8 cellular contexts compared by ENCODE assay signal in the genomic region with DNA sequence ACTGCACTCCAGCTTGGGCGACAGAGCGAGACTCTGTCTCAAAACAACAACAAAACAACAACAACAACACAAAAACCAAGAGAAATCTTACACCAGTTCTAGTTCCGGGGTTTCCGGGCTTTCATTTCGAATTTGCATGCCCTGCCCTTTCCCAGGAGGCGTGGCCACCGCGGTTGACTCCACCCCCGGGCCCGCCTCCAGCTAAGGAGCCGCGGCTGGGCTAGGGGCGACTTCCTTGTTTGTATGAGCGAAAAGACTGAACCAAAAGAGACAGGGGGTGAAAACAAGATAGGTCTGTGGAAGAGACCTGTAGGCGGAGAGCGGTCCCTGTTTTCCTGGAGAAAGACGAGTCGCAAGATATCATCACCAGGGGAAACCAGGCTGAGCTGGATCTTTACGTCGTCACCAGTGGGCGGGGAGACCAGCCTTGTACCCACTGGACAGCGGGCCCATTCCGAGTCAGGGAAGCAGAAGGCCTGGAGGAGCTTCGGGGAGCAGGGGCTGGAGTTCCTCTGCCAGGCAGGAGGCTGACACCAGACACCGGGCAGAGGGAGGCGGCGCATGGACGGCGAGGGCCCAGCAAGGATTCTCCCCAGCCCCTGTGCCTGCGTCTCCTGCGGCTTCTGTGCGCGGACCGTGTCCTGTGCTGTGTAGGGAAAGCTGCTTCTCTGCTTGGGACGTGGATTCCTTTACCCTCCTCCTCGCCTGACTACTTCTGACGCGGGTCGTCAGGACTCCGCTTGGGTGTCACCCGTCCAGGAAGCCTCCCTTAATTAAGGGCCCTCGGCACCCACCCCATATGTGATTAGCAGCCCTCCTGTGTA. TPM values are rescaled to one million over a fixed set of nuclear protein-coding genes. Genes with fewer than 3 reads are reported as not detected.
DNase-seq lines count a peak whose midpoint lies in the region; ATAC-seq, FAIRE-seq and TF ChIP-seq lines count a peak whose summit lies in the region.

No MANE protein-coding gene starts in this region.

- TF ChIP-seq POLR2A in GM19193 (IDR thresholded peaks at IDR 0.05; ENCODE audit: extremely low read depth, insufficient read depth, insufficient read length) (peak; percentile 43), HepG2 (IDR thresholded peaks at IDR 0.05; ENCODE audit: insufficient read depth in 1 of 2, low read depth in 2 of 2, low read length in 2 of 2) (peak; percentile 85 to 96)

- no peaks in the 10 kb centered on the region for H3K9me3 ChIP-seq in HepG2 (ENCODE audit: low read length)

- peaks cover 14% of the 10 kb centered on the region for H3K36me3 Mint-ChIP-seq in dendritic cell treated with granulocyte-macrophage colony-stimulating factor and Interleukin-4, amounts not matched to agents 40 ng/mL and 50 ng/mL, for 4 days (ENCODE audit: low read depth)

- TF ChIP-seq EP300 in HepG2 (IDR thresholded peaks at IDR 0.05; ENCODE audit: low read depth in 2 of 2, low read length in 2 of 2) = no peak
- TF ChIP-seq EP300 in HepG2 (CRISPR knock-in tag; IDR thresholded peaks at IDR 0.05; ENCODE audit: borderline replicate concordance) = 0 out of 2 replicates have a peak, but pooled peaks have one; percentile 9

- H3K4me1 ChIP-seq in HepG2 (ENCODE audit: insufficient read depth, low read length) = peaks cover 81% of the 10 kb centered on the region

- no peaks in the 10 kb centered on the region for H4K20me1 ChIP-seq in HepG2 (ENCODE audit: insufficient read depth, low read length)

- TF ChIP-seq CTCF in AG09319 (IDR thresholded peaks at IDR 0.05; ENCODE audit: low read depth, low read length) = no peak
- peak; percentile 19; the same call in 1 of the 2 replicates for TF ChIP-seq CTCF in HepG2 (CRISPR knock-in tag; IDR thresholded peaks at IDR 0.05)

- H3K4me2 ChIP-seq in HepG2 (ENCODE audit: low read depth, low read length) = peak overlapping the region; percentile 86

- POLR2A ChIA-PET in HepG2 (lab: Yijun Ruan, JAX) = interaction anchor here (0.6 to 6.4 kb wide), 27 partner anchors 9 to 297 kb away, joined by 3 to 386 read pairs (median 5); partner anchors contain the start of genes ARL4D, DHX8, ETV4 and TMEM106A

- peak overlapping the region; percentile 95 for H3K4me3 Mint-ChIP-seq in dendritic cell treated with granulocyte-macrophage colony-stimulating factor and Interleukin-4, amounts not matched to agents 40 ng/mL and 50 ng/mL, for 4 days

- in situ Hi-C loops in HepG2 (cut with HindIII; ENCODE audit: extremely low pct_ligation_motif_present, low pct_unique_long_range_greater_than_20kb) = no loop called here

- peak overlapping the region; percentile 63 to 78 (median 70) for H3K4me3 ChIP-seq in HepG2 (replicated peaks in 1 of 3; ENCODE audit: insufficient read depth in 1 of 3, low read depth in 2 of 3, low read length in 3 of 3)

- no peaks in the 10 kb centered on the region for H3K36me3 ChIP-seq in HepG2 (replicated peaks in 1 of 2; ENCODE audit: control insufficient read depth in 1 of 2, insufficient read depth in 2 of 2, low read length in 2 of 2)

- peak; percentile 69 for ATAC-seq in HG03460 (IDR thresholded peaks at IDR 0.05; ENCODE audit: unreplicated experiment)
- ATAC-seq in HepG2 = peak; percentile 71

- no peak overlapping the region for H2AFZ ChIP-seq in HepG2 (ENCODE audit: low read length)

- H3K79me2 ChIP-seq in HepG2 (ENCODE audit: insufficient read depth, low read length) = no peaks in the 10 kb centered on the region

- TSS peak; percentile 93 for BruUV-seq in HepG2 (replicated peaks; lab: Mats Ljungman, UMichigan)

- no peaks in the 10 kb centered on the region for H3K27me3 Mint-ChIP-seq in dendritic cell treated with granulocyte-macrophage colony-stimulating factor and Interleukin-4, amounts not matched to agents 40 ng/mL and 50 ng/mL, for 4 days

- H3K27me3 ChIP-seq in HepG2 (ENCODE audit: control insufficient read depth in 1 of 2, insufficient read depth in 2 of 2, low read length in 2 of 2) = no peaks in the 10 kb centered on the region

- 26% methylated on average over 35 of the region's 42 CpGs for WGBS in HepG2 (ENCODE audit: low lambda C conversion rate)

- peak overlapping the region; percentile 99 for H3K27ac Mint-ChIP-seq in dendritic cell treated with granulocyte-macrophage colony-stimulating factor and Interleukin-4, amounts not matched to agents 40 ng/mL and 50 ng/mL, for 4 days

- CTCF ChIA-PET in HepG2 (lab: Yijun Ruan, JAX; ENCODE audit: low intra/inter-chr PET ratio, low total read pairs) = interaction anchor here (2.4 to 2.5 kb wide), 2 partner anchors 20 to 95 kb away, joined by 14 to 18 read pairs; partner anchors contain the start of gene DHX8

- intact Hi-C loops in dendritic cell treated with granulocyte-macrophage colony-stimulating factor and Interleukin-4, amounts not matched to agents 40 ng/mL and 50 ng/mL, for 4 days (cut with micrococcal nuclease) = loop anchor here (1.0 to 2.0 kb wide), 3 partner anchors 16 to 28 kb away; no protein-coding TSS in a partner anchor
- intact Hi-C loops in HepG2 (cut with micrococcal nuclease; ENCODE audit: unreplicated experiment) = loop anchor here (1.0 kb wide), 2 partner anchors 19 to 95 kb away; partner anchors contain the start of gene DHX8

- no peaks in the 10 kb centered on the region for H3K9me3 Mint-ChIP-seq in dendritic cell treated with granulocyte-macrophage colony-stimulating factor and Interleukin-4, amounts not matched to agents 40 ng/mL and 50 ng/mL, for 4 days

- H3K27ac ChIP-seq in HepG2 (ENCODE audit: extremely low read length, insufficient read depth, low read length) = peak overlapping the region; percentile 86

- FAIRE-seq in HepG2 (lab: Jason Lieb, UNC) = peak; percentile 94

- TF ChIP-seq RAD21 in HepG2 (CRISPR knock-in tag; IDR thresholded peaks at IDR 0.05) = 0 out of 2 replicates have a peak, but pooled peaks have one; percentile 21

- H3K9ac ChIP-seq in HepG2 (ENCODE audit: insufficient read depth, low read depth, low read length) = peak overlapping the region; percentile 81

- DNase-seq in AG09319 (ENCODE audit: extremely low read depth, low read depth) (peak; percentile 87), NCI-H748 (lab: John Stamatoyannopoulos, UW; ENCODE audit: unreplicated experiment) (peak; percentile 91), HepG2 (ENCODE audit: low spot score) (peak; percentile 81)
- DNase-seq in activated CD4-positive, alpha-beta T cell treated with anti-CD3 and anti-CD28 coated beads, Interleukin-2, amount 50 U/mL, for 24 hours (ENCODE audit: low read depth in 1 of 2, low spot score in 1 of 2) = peak; percentile 78 to 80
- DNase-seq in stimulated activated CD4-positive, alpha-beta T cell treated with anti-CD3 and anti-CD28 coated beads, Interleukin-2, amount 100 ng/mL, for 48 hours = peak; percentile 86 to 89

- H3K4me1 Mint-ChIP-seq in dendritic cell treated with granulocyte-macrophage colony-stimulating factor and Interleukin-4, amounts not matched to agents 40 ng/mL and 50 ng/mL, for 4 days (ENCODE audit: low read depth) = peaks cover 51% of the 10 kb centered on the region

TF ChIP-seq in HepG2, 621 proteins besides CTCF, POLR2A, EP300 and RAD21 (continues in another document):
- TF ChIP-seq ZNF749 (CRISPR knock-in tag; IDR thresholded peaks at IDR 0.05; ENCODE audit: borderline replicate concordance) (no peak), NBN (conservative IDR thresholded peaks at IDR 0.05) (no peak), KAT8 (CRISPR knock-in tag; IDR thresholded peaks at IDR 0.05) (peak; percentile 67), RFX5 (IDR thresholded peaks at IDR 0.05; ENCODE audit: low read depth, low read length) (peak; percentile 51), ZNF468 (CRISPR knock-in tag; IDR thresholded peaks at IDR 0.05) (no peak), BRD4 (CRISPR knock-in tag; IDR thresholded peaks at IDR 0.05) (0 out of 2 replicates have a peak, but pooled peaks have one; percentile 64)
- TF ChIP-seq, protein P1, sequence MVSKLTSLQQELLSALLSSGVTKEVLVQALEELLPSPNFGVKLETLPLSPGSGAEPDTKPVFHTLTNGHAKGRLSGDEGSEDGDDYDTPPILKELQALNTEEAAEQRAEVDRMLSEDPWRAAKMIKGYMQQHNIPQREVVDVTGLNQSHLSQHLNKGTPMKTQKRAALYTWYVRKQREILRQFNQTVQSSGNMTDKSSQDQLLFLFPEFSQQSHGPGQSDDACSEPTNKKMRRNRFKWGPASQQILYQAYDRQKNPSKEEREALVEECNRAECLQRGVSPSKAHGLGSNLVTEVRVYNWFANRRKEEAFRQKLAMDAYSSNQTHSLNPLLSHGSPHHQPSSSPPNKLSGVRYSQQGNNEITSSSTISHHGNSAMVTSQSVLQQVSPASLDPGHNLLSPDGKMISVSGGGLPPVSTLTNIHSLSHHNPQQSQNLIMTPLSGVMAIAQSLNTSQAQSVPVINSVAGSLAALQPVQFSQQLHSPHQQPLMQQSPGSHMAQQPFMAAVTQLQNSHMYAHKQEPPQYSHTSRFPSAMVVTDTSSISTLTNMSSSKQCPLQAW (CRISPR knock-in tag; IDR thresholded peaks at IDR 0.05) = peak; percentile 87; the same call in 1 of the 2 replicates

RNA-seq across cellular contexts. Expression of gene ARL4D, which starts 10.4 kb away (rescaled TPM):
- 9.0 and 9.5 TPM in 2 replicates for total RNA-seq in HepG2 (2016; rRNA removed; fragmentation: Illumina TruSeq; extraction: Trizol)
- total RNA-seq in HepG2 (2016; cell fraction: cytosol; rRNA removed; fragmentation: Illumina TruSeq; extraction: Trizol; ENCODE audit: low read depth) = 4.8 and 5.0 TPM in 2 replicates
- total RNA-seq in HepG2 (2016; cell fraction: insoluble cytoplasmic fraction; rRNA removed; fragmentation: Illumina TruSeq; extraction: Trizol) = 8.2 and 10.0 TPM in 2 replicates
- 6.9 and 7.7 TPM in 2 replicates for total RNA-seq in HepG2 (2016; cell fraction: membrane; rRNA removed; fragmentation: Illumina TruSeq; extraction: Trizol)
- total RNA-seq in HepG2 (2016; cell fraction: nucleus; rRNA removed; fragmentation: Illumina TruSeq; extraction: Trizol) = 5.3 and 7.3 TPM in 2 replicates
- polyA plus RNA-seq in HepG2 (2011; rRNA removed) = 25.9 and 40.6 TPM in 2 replicates
- polyA plus RNA-seq in HepG2 (2011; cell fraction: cytosol; rRNA removed) = 42.8 and 43.2 TPM in 2 replicates
- 20.5 and 34.1 TPM in 2 replicates for polyA plus RNA-seq in HepG2 (2011; cell fraction: nucleus; rRNA removed)
- polyA plus RNA-seq in HepG2 (2012) = 31.5 and 47.6 TPM in 2 replicates
- polyA plus RNA-seq in HepG2 (2016; cell fraction: cytosol; fragmentation: Illumina TruSeq; extraction: Trizol; ENCODE audit: low read depth) = 2.0 and 2.2 TPM in 2 replicates
- 11.6 and 13.8 TPM in 2 replicates for polyA plus RNA-seq in HepG2 (2016; cell fraction: insoluble cytoplasmic fraction; fragmentation: Illumina TruSeq; extraction: Trizol; ENCODE audit: low read depth)
- 3.2 TPM in 2 replicates for polyA plus RNA-seq in HepG2 (2016; cell fraction: membrane; fragmentation: Illumina TruSeq; extraction: Trizol; ENCODE audit: low read depth)
- polyA plus RNA-seq in HepG2 (2016; cell fraction: nucleus; fragmentation: Illumina TruSeq; extraction: Trizol; ENCODE audit: insufficient read depth, low read depth) = 12.2 and 15.4 TPM in 2 replicates
- polyA minus RNA-seq in HepG2 (2011; rRNA and poly(A)+ RNA removed; ENCODE audit: low replicate concordance) = 18.8 and 37.1 TPM in 2 replicates
- polyA minus RNA-seq in HepG2 (2011; cell fraction: cytosol; rRNA and poly(A)+ RNA removed) = 15.0 and 19.8 TPM in 2 replicates
- polyA minus RNA-seq in HepG2 (2011; cell fraction: nucleus; rRNA and poly(A)+ RNA removed) = 8.9 and 13.3 TPM in 2 replicates

Comparison
In these comparisons a context has a peak if more than half of its experiments do, and no peak if none do; other contexts are left out.
1. Peak in every context shown above with its lines: DNase-seq, ATAC-seq, H3K4me3 ChIP-seq and H3K27ac ChIP-seq.